Comparison of ENCODE assay signal across 19 cellular contexts in genomic region chr17:38657824-38658740, GRCh38. TPM values are rescaled to one million over a fixed set of nuclear protein-coding genes. Genes with fewer than 3 reads are reported as not detected.
A peak's percentile ranks its signal among the peaks of the same experiment; 100 is the strongest.
DNase-seq lines count a peak whose midpoint lies in the region; ATAC-seq and TF ChIP-seq lines count a peak whose summit lies in the region.
"Had no signal": no experiment of that assay in that cellular context is flagged by ENCODE, and none has a peak within 500 bp of the region (broad histone marks: within the 10 kb centered on the region; RNA-seq: fewer than 3 reads in every experiment).

No MANE protein-coding gene starts in this region.

- H3K27ac ChIP-seq in colonic mucosa (peak overlapping the region; percentile 32), neuronal stem cell (replicated peaks; ENCODE audit: low read length) (no peak overlapping the region)
- H3K27ac ChIP-seq: A549, SJCRH30 had no signal

- no peak overlapping the region for H3K23ac ChIP-seq in neuronal stem cell (ENCODE audit: low read depth, low read length, poor library complexity)

- DNase-seq in activated T-cell treated with anti-CD3 and anti-CD28 coated beads, Interleukin-2, amount 50 U/mL, for 4 hours, result no peak
- no peak for DNase-seq in activated T-cell treated with anti-CD3 and anti-CD28 coated beads for 4 hours
- DNase-seq in colonic mucosa, result no peak
- no peak for DNase-seq in neuronal stem cell (ENCODE audit: low spot score)
- no peak for DNase-seq in NCI-H1930 (lab: John Stamatoyannopoulos, UW)
- no peak for DNase-seq in AG08395 (ENCODE audit: low spot score)
- DNase-seq in HuH-7.5 (ENCODE audit: low spot score), result no peak
- no peak for DNase-seq in mesenteric fat pad (ENCODE audit: low spot score)
- DNase-seq: activated naive CD4-positive, alpha-beta T cell; cerebellar nuclear complex; DMS 273 treated with DMSO at 0.1 percent for 48 hours; effector memory CD8-positive, alpha-beta T cell; NCI-H774; SJCRH30; stimulated activated CD4-positive, alpha-beta T cell treated with anti-CD3 and anti-CD28 coated beads, Interleukin-4, amount 100 ng/mL, for 1 hour; stimulated activated naive CD8-positive, alpha-beta T cell treated with anti-CD3 and anti-CD28 coated beads, Interleukin-15, amount 100 ng/mL, for 72 hours; T-helper 1 cell had no signal

- H3K18ac ChIP-seq in neuronal stem cell (ENCODE audit: low read length), result no peak overlapping the region

- ATAC-seq in activated T-cell treated with anti-CD3 and anti-CD28 coated beads, Interleukin-2, amount 50 U/mL, for 4 hours, result no peak
- ATAC-seq: A549; stimulated activated naive CD8-positive, alpha-beta T cell treated with anti-CD3 and anti-CD28 coated beads, Interleukin-15, amount 100 ng/mL, for 72 hours had no signal

- peak overlapping the region; percentile 29 for H3K4me3 Mint-ChIP-seq in activated T-cell treated with anti-CD3 and anti-CD28 coated beads, Interleukin-2, amount 50 U/mL, for 4 hours

- no peaks in the 10 kb centered on the region for H3K79me1 ChIP-seq in neuronal stem cell (ENCODE audit: low read depth, low read length)

- peak overlapping the region; percentile 51 for H2AFZ ChIP-seq in neuronal stem cell (ENCODE audit: low read length)

- H3K9me3 Mint-ChIP-seq in activated T-cell treated with anti-CD3 and anti-CD28 coated beads, Interleukin-2, amount 50 U/mL, for 4 hours, result no peaks in the 10 kb centered on the region
- H3K9me3 Mint-ChIP-seq: effector memory CD8-positive, alpha-beta T cell; stimulated activated naive CD8-positive, alpha-beta T cell treated with anti-CD3 and anti-CD28 coated beads, Interleukin-15, amount 100 ng/mL, for 72 hours had no signal

- H2BK120ac ChIP-seq in neuronal stem cell (ENCODE audit: low read depth, low read length), result no peak overlapping the region

- no peak overlapping the region for H3K4me2 ChIP-seq in neuronal stem cell (ENCODE audit: insufficient read depth, low read length, poor library complexity, severe bottlenecking)
- H3K4me2 ChIP-seq: A549, smooth muscle cell had no signal

- peak overlapping the region; percentile 70 for H2BK5ac ChIP-seq in neuronal stem cell (ENCODE audit: low read length)

- H3K27me3 ChIP-seq in colonic mucosa (no peaks in the 10 kb centered on the region), neuronal stem cell (ENCODE audit: control insufficient read depth in 3 of 3, insufficient read depth in 3 of 3, low read depth in 1 of 3, low read length in 3 of 3) (peaks cover 0 to 30% (median 0%) of the 10 kb centered on the region in 3 experiments)

- H2AK5ac ChIP-seq in neuronal stem cell (ENCODE audit: low read depth, low read length), result peak overlapping the region; percentile 6

- WGBS in neuronal stem cell (ENCODE audit: extremely low coverage in 2 of 2, insufficient read length in 2 of 2, insufficient replicate concordance in 1 of 2), 2 donors, result no CpG with 5 or more reads among the region's 15 CpGs

- H3K27me3 Mint-ChIP-seq in activated T-cell treated with anti-CD3 and anti-CD28 coated beads, Interleukin-2, amount 50 U/mL, for 4 hours (ENCODE audit: low read depth), result peaks cover 36% of the 10 kb centered on the region

- TF ChIP-seq CTCF in colonic mucosa (IDR thresholded peaks at IDR 0.05), result no peak

- H2BK12ac ChIP-seq in neuronal stem cell (ENCODE audit: low read length), result no peak overlapping the region

- no peak overlapping the region for H4K8ac ChIP-seq in neuronal stem cell (ENCODE audit: low read depth, low read length)

- H3K4me3 ChIP-seq in colonic mucosa (no peak overlapping the region), neuronal stem cell (ENCODE audit: low read length in 2 of 2) (no peak overlapping the region)
- H3K4me3 ChIP-seq: A549, SJCRH30, smooth muscle cell had no signal

- no peak overlapping the region for H4K91ac ChIP-seq in neuronal stem cell (ENCODE audit: low read depth, low read length, poor library complexity)

- H2BK15ac ChIP-seq in neuronal stem cell (ENCODE audit: low read length), result no peak overlapping the region

- intact Hi-C loops in colonic mucosa (cut with DNase I), result no loop called here

- no peak overlapping the region for H3K4ac ChIP-seq in neuronal stem cell (ENCODE audit: low read length)

- peaks cover 14% of the 10 kb centered on the region for H3K4me1 Mint-ChIP-seq in activated T-cell treated with anti-CD3 and anti-CD28 coated beads, Interleukin-2, amount 50 U/mL, for 4 hours (ENCODE audit: low read depth)

- no peaks in the 10 kb centered on the region for H3K36me3 ChIP-seq in colonic mucosa
- no peaks in the 10 kb centered on the region for H3K36me3 ChIP-seq in neuronal stem cell (replicated peaks in 1 of 2; ENCODE audit: control insufficient read depth in 2 of 2, insufficient read depth in 2 of 2, low read length in 2 of 2)
- H3K36me3 ChIP-seq: SJCRH30 had no signal

- H3K4me1 ChIP-seq in colonic mucosa, result no peaks in the 10 kb centered on the region
- peaks cover 11 to 28% of the 10 kb centered on the region in 2 donors for H3K4me1 ChIP-seq in neuronal stem cell (ENCODE audit: control insufficient read depth in 2 of 2, insufficient read depth in 1 of 2, low read depth in 1 of 2, low read length in 2 of 2)
- H3K4me1 ChIP-seq: A549, SJCRH30 had no signal

- H3K9ac ChIP-seq in colonic mucosa (ENCODE audit: low read depth in 2 of 2, low read length in 2 of 2), result no peak overlapping the region
- H3K9ac ChIP-seq in neuronal stem cell (ENCODE audit: low read depth, low read length, poor library complexity), result no peak overlapping the region

- H3K9me3 ChIP-seq in colonic mucosa (no peaks in the 10 kb centered on the region), neuronal stem cell (replicated peaks in 1 of 2; ENCODE audit: control insufficient read depth in 2 of 2, insufficient read depth in 1 of 2, low read depth in 1 of 2, low read length in 2 of 2) (no peaks in the 10 kb centered on the region)
- H3K9me3 ChIP-seq: A549, SJCRH30 had no signal

- no peaks in the 10 kb centered on the region for H3K36me3 Mint-ChIP-seq in activated T-cell treated with anti-CD3 and anti-CD28 coated beads, Interleukin-2, amount 50 U/mL, for 4 hours (ENCODE audit: insufficient read depth)

- H3K14ac ChIP-seq in neuronal stem cell (ENCODE audit: low read length), result no peak overlapping the region

RNA-seq across cellular contexts. Expression of gene EPOP, which starts 16.7 kb away (rescaled TPM):
- total RNA-seq in activated T-cell treated with anti-CD3 and anti-CD28 coated beads, Interleukin-2, amount 50 U/mL, for 4 hours, result 100 to 1,000 TPM; 110 to 131 (median 110) TPM
- total RNA-seq in colonic mucosa, result 1 to 10 TPM; 1.1 to 1.8 TPM
- polyA plus RNA-seq in neuronal stem cell (2013, experiment 1 of 2), result 17.0 TPM
- polyA plus RNA-seq in neuronal stem cell (2013, experiment 2 of 2), result 16.8 TPM
- 2.5 TPM for total RNA-seq in mesenteric fat pad

RNA-seq across cellular contexts. Expression of gene MLLT6, which starts 47.0 kb away (rescaled TPM):
- 100 to 1,000 TPM; 263 to 315 (median 286) TPM for total RNA-seq in activated T-cell treated with anti-CD3 and anti-CD28 coated beads, Interleukin-2, amount 50 U/mL, for 4 hours
- total RNA-seq in colonic mucosa (100 to 1,000 TPM in 1 of 2 donors, 10 to 100 TPM in 1; 74.1 to 109 TPM), mesenteric fat pad (77.0 TPM)
- 14.2 TPM for polyA plus RNA-seq in neuronal stem cell (2013, experiment 1 of 2)
- 14.1 TPM for polyA plus RNA-seq in neuronal stem cell (2013, experiment 2 of 2)

RNA-seq across cellular contexts. Expression of gene SRCIN1, which starts 52.3 kb away (rescaled TPM):
- under 1 TPM in 2 of 3 donors, not detected in 1; 0.16 to 0.49 TPM for total RNA-seq in activated T-cell treated with anti-CD3 and anti-CD28 coated beads, Interleukin-2, amount 50 U/mL, for 4 hours
- total RNA-seq in colonic mucosa (1 to 10 TPM; 1.1 to 4.2 TPM), mesenteric fat pad (10.1 TPM)
- 7.3 TPM for polyA plus RNA-seq in neuronal stem cell (2013, experiment 1 of 2)
- polyA plus RNA-seq in neuronal stem cell (2013, experiment 2 of 2), result 7.4 TPM

Comparison
In these comparisons a context has a peak if more than half of its experiments do, and no peak if none do; other contexts are left out.
1. RNA of gene EPOP, which starts 16.7 kb away (total RNA-seq): 110 to 131 TPM in activated T-cell treated with anti-CD3 and anti-CD28 coated beads, Interleukin-2, amount 50 U/mL, for 4 hours; 2.5 TPM in mesenteric fat pad (single experiment) and 1.1 to 1.8 TPM in colonic mucosa; every median in the first group is over 10 times any median in the second.